Comparison of ENCODE assay signal across 8 cellular contexts in genomic region chr10:13717936-13718772, GRCh38.
DNase-seq lines count a peak whose midpoint lies in the region; ATAC-seq, FAIRE-seq and TF ChIP-seq lines count a peak whose summit lies in the region.

No MANE protein-coding gene starts in this region.

- H3K27me3 ChIP-seq in HCT116 (ENCODE audit: insufficient read depth, low read length) = no peaks in the 10 kb centered on the region
- no peaks in the 10 kb centered on the region for H3K27me3 ChIP-seq in foreskin keratinocyte
- no peaks in the 10 kb centered on the region for H3K27me3 ChIP-seq in pancreas

- H3K9me3 ChIP-seq in HCT116 (ENCODE audit: control insufficient read depth in 1 of 2, insufficient read depth in 1 of 2, low read depth in 1 of 2, low read length in 2 of 2) (no peaks in the 10 kb centered on the region), pancreas (no peaks in the 10 kb centered on the region)

- H2AFZ ChIP-seq in HCT116 (ENCODE audit: low read depth, low read length, poor library complexity, severe bottlenecking) = no peak overlapping the region

- no peaks in the 10 kb centered on the region for H3K79me2 ChIP-seq in HCT116 (ENCODE audit: insufficient read depth, low read length)

- H3K4me2 ChIP-seq in HCT116 (ENCODE audit: low read length) = no peak overlapping the region

- ATAC-seq in HCT116 (peak; percentile 54; the same call in 1 of the 2 replicates), foreskin keratinocyte (peak; percentile 95), pancreas (peak; percentile 82 to 91 (median 88))

- H3K9me2 ChIP-seq in HCT116 (ENCODE audit: insufficient read depth) = no peaks in the 10 kb centered on the region

- WGBS in pancreas, 2 donors = 6 to 11% methylated on average over 26 of the region's 26 CpGs

- RAD21 ChIA-PET in HCT116 (lab: Charles Lee; ENCODE audit: low non-redundant PET in 1 of 2, low total read pairs in 2 of 2, uncharacterized antibody in 2 of 2, unreplicated experiment in 2 of 2) = no interaction called here

- H3K27ac ChIP-seq in HCT116 (ENCODE audit: low read depth, low read length) (no peak overlapping the region), foreskin keratinocyte (no peak overlapping the region), pancreas (peak overlapping the region; percentile 51 to 84 (median 78))

- BruUV-seq in HCT116 (replicated peaks; lab: Mats Ljungman, UMichigan) = no TSS peak

- no peaks in the 10 kb centered on the region for H3K36me3 Mint-ChIP-seq in CD14-positive monocyte

- peaks cover 0 to 4% (median 2%) of the 10 kb centered on the region in 7 donors for H3K9me3 Mint-ChIP-seq in CD14-positive monocyte

- TF ChIP-seq CTCF in CD14-positive monocyte (IDR thresholded peaks at IDR 0.05) (no peak), HCT116 (IDR thresholded peaks at IDR 0.05 in 2 of 3, conservative IDR thresholded peaks at IDR 0.05 in 1 of 3; ENCODE audit: borderline replicate concordance in 1 of 3, insufficient read depth in 1 of 3, low read depth in 2 of 3, low read length in 2 of 3) (no peak), foreskin keratinocyte (conservative IDR thresholded peaks at IDR 0.05) (no peak), pancreas (IDR thresholded peaks at IDR 0.05) (no peak), GM10266 (IDR thresholded peaks at IDR 0.05; ENCODE audit: control insufficient read depth, insufficient read depth, low read depth, missing control alignments) (no peak)

- peaks cover 0 to 1% (median 0%) of the 10 kb centered on the region in 3 donors for H3K27me3 Mint-ChIP-seq in CD14-positive monocyte (ENCODE audit: low read depth in 3 of 3)

- H3K4me3 ChIP-seq in HCT116 (replicated peaks in 1 of 2; ENCODE audit: low read depth in 1 of 2, low read length in 2 of 2) (no peak overlapping the region), pancreas (peak overlapping the region; percentile 16 to 52 (median 30))

- H3K36me3 ChIP-seq in HCT116 (ENCODE audit: control insufficient read depth in 1 of 2, insufficient read depth in 2 of 2, low read length in 2 of 2) = no peaks in the 10 kb centered on the region
- no peaks in the 10 kb centered on the region for H3K36me3 ChIP-seq in pancreas

- peaks cover 22% of the 10 kb centered on the region for H3K4me1 Mint-ChIP-seq in CD14-positive monocyte

- POLR2A ChIA-PET in HCT116 (lab: Charles Lee) = no interaction called here

- H3K27ac Mint-ChIP-seq in CD14-positive monocyte = peak overlapping the region in 5 of 7 donors; percentile 26 to 77 (median 60)

- peak overlapping the region; percentile 76 to 91 for H3K4me3 Mint-ChIP-seq in CD14-positive monocyte

- H3K9ac ChIP-seq in HCT116 (ENCODE audit: low read length) = no peak overlapping the region

- TF ChIP-seq RAD21 in HCT116 (IDR thresholded peaks at IDR 0.05; ENCODE audit: low read depth) = no peak

- CTCF ChIA-PET in HCT116 (lab: Charles Lee) = no interaction called here

- DNase-seq in CD14-positive monocyte (ENCODE audit: low spot score) (no peak), HCT116 (ENCODE audit: low read depth, low spot score) (no peak), OCI-M1 (lab: John Stamatoyannopoulos, UW) (peak; percentile 78), foreskin keratinocyte (peak; percentile 61 to 77), pancreas (peak; percentile 78 to 90 (median 80)), NCI-H1436 treated with DMSO at 0.1 percent for 48 hours (lab: John Stamatoyannopoulos, UW) (no peak), GM10266 (ENCODE audit: extremely low spot score) (no peak)
- DNase-seq in activated naive CD4-positive, alpha-beta T cell treated with Interleukin-2 at 50 U/mL for 16 hours = peak; percentile 10

- no peak for TF ChIP-seq POLR2A in HCT116 (IDR thresholded peaks at IDR 0.05; ENCODE audit: borderline replicate concordance, extremely low read depth, insufficient read depth, insufficient read length)

- H3K4me1 ChIP-seq in HCT116 (ENCODE audit: control insufficient read depth in 1 of 2, insufficient read depth in 2 of 2, low read length in 2 of 2) = peaks cover 4 to 6% of the 10 kb centered on the region in 2 experiments; a peak in 3 of 4 replicates
- H3K4me1 ChIP-seq in foreskin keratinocyte = peaks cover 12% of the 10 kb centered on the region
- H3K4me1 ChIP-seq in pancreas = peaks cover 0 to 17% (median 15%) of the 10 kb centered on the region in 3 donors

- no peaks in the 10 kb centered on the region for H4K20me1 ChIP-seq in HCT116 (ENCODE audit: insufficient read depth)

- no peak for FAIRE-seq in pancreas (lab: Jason Lieb, UNC)

- intact Hi-C loops in CD14-positive monocyte (cut with micrococcal nuclease) = no loop called here
- intact Hi-C loops in HCT116 (cut with micrococcal nuclease) = no loop called here
- intact Hi-C loops in pancreas (cut with DNase I) = no loop called here

TF ChIP-seq in HCT116, 20 proteins besides CTCF, POLR2A, EP300 and RAD21:
- no peak for TF ChIP-seq JUND (IDR thresholded peaks at IDR 0.05)
- TF ChIP-seq CBX3 (IDR thresholded peaks at IDR 0.05; ENCODE audit: low read depth) = no peak
- TF ChIP-seq, protein P1, sequence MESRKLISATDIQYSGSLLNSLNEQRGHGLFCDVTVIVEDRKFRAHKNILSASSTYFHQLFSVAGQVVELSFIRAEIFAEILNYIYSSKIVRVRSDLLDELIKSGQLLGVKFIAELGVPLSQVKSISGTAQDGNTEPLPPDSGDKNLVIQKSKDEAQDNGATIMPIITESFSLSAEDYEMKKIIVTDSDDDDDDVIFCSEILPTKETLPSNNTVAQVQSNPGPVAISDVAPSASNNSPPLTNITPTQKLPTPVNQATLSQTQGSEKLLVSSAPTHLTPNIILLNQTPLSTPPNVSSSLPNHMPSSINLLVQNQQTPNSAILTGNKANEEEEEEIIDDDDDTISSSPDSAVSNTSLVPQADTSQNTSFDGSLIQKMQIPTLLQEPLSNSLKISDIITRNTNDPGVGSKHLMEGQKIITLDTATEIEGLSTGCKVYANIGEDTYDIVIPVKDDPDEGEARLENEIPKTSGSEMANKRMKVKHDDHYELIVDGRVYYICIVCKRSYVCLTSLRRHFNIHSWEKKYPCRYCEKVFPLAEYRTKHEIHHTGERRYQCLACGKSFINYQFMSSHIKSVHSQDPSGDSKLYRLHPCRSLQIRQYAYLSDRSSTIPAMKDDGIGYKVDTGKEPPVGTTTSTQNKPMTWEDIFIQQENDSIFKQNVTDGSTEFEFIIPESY (IDR thresholded peaks at IDR 0.05; ENCODE audit: extremely low read depth, insufficient replicate concordance, low read length) = no peak
- TF ChIP-seq SRF (IDR thresholded peaks at IDR 0.05; ENCODE audit: low read depth) = no peak
- no peak for TF ChIP-seq POLR2AphosphoS5 (IDR thresholded peaks at IDR 0.05; ENCODE audit: low read depth, low read length)
- no peak for TF ChIP-seq ZNF274 (IDR thresholded peaks at IDR 0.05; ENCODE audit: low read depth, low read length)
- no peak for TF ChIP-seq FOSL1 (IDR thresholded peaks at IDR 0.05; ENCODE audit: low read depth)
- no peak for TF ChIP-seq EGR1 (IDR thresholded peaks at IDR 0.05; ENCODE audit: low read depth)
- TF ChIP-seq REST (IDR thresholded peaks at IDR 0.05; ENCODE audit: low read depth) = no peak
- TF ChIP-seq YY1 (IDR thresholded peaks at IDR 0.05; ENCODE audit: extremely low read depth, insufficient replicate concordance, low read depth, low read length) = no peak
- TF ChIP-seq, protein P2, sequence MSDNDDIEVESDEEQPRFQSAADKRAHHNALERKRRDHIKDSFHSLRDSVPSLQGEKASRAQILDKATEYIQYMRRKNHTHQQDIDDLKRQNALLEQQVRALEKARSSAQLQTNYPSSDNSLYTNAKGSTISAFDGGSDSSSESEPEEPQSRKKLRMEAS (IDR thresholded peaks at IDR 0.05) = no peak
- no peak for TF ChIP-seq SP1 (IDR thresholded peaks at IDR 0.05; ENCODE audit: low read depth)
- no peak for TF ChIP-seq ATF3 (IDR thresholded peaks at IDR 0.05)
- no peak for TF ChIP-seq EZH2 (IDR thresholded peaks at IDR 0.05)
- TF ChIP-seq TCF7L2 (IDR thresholded peaks at IDR 0.05; ENCODE audit: borderline replicate concordance, extremely low read depth, insufficient read depth, insufficient read length) = no peak
- no peak for TF ChIP-seq EZH2phosphoT487 (IDR thresholded peaks at IDR 0.05; ENCODE audit: borderline replicate concordance)
- no peak for TF ChIP-seq ELF1 (IDR thresholded peaks at IDR 0.05; ENCODE audit: borderline replicate concordance, low read depth)
- TF ChIP-seq CEBPB (IDR thresholded peaks at IDR 0.05; ENCODE audit: low read depth) = no peak
- TF ChIP-seq SIN3A (IDR thresholded peaks at IDR 0.05; ENCODE audit: low read depth) = no peak
- no peak for TF ChIP-seq ZFX (IDR thresholded peaks at IDR 0.05)

Comparison
In these comparisons a context has a peak if more than half of its experiments do, and no peak if none do; other contexts are left out.
1. DNase-seq: peak in OCI-M1 (single experiment), activated naive CD4-positive, alpha-beta T cell treated with Interleukin-2 at 50 U/mL for 16 hours (single experiment), foreskin keratinocyte (2 of 2) and pancreas (6 of 6); none in CD14-positive monocyte (single experiment), HCT116 (single experiment), NCI-H1436 treated with DMSO at 0.1 percent for 48 hours (single experiment) and GM10266 (single experiment).
2. H3K27ac ChIP-seq: peak in pancreas (4 of 4); none in HCT116 (single experiment) and foreskin keratinocyte (single experiment).
3. H3K4me3 ChIP-seq: peak in pancreas (4 of 4); none in HCT116 (0 of 2).
4. Peak in every context shown above with its lines, with median percentiles within 50 percentile points of each other: ATAC-seq.